Comparison of ENCODE assay signal across 8 cellular contexts in genomic region chr20:49812463-49813304, GRCh38. TPM values are rescaled to one million over a fixed set of nuclear protein-coding genes. Genes with fewer than 3 reads are reported as not detected.
DNase-seq lines count a peak whose midpoint lies in the region; ATAC-seq and TF ChIP-seq lines count a peak whose summit lies in the region.

TSS of gene SLC9A8 (plus strand) at chr20:49812828. CDS start at chr20:49812923, 95 bp downstream.

- H3K27ac ChIP-seq in BLaER1 = peak within 1 kb of the TSS; percentile 77
- H3K27ac ChIP-seq in left lung = peak within 1 kb of the TSS; percentile 93 to 95

- CTCF ChIA-PET in activated CD4-positive, alpha-beta T cell treated with anti-CD3 and anti-CD28 coated beads, Interleukin-2, amount 10 ng/mL, durations not matched to agents 7 days and 5 days (lab: Charles Lee) = interaction anchor here (0.9 to 1.3 kb wide), 4 partner anchors 11 to 202 kb away, joined by 3 to 5 read pairs (median 3); no protein-coding TSS in a partner anchor

- peak within 1 kb of the TSS; percentile 87 for H3K9ac ChIP-seq in BLaER1

- peak within 1 kb of the TSS; percentile 95 for H3K27ac Mint-ChIP-seq in activated CD4-positive, alpha-beta T cell treated with anti-CD3 and anti-CD28 coated beads, Interleukin-2, amount 10 ng/mL, durations not matched to agents 7 days and 5 days

- POLR2A ChIA-PET in activated CD4-positive, alpha-beta T cell treated with anti-CD3 and anti-CD28 coated beads, Interleukin-2, amount 10 ng/mL, durations not matched to agents 7 days and 5 days (lab: Charles Lee) = no interaction called here

- H3K27me3 ChIP-seq in BLaER1 (no peaks in the 10 kb centered on the region), left lung (no peaks in the 10 kb centered on the region)

- intact Hi-C loops in left lung (cut with DNase I) = no loop called here

- H3K27me3 Mint-ChIP-seq in activated CD4-positive, alpha-beta T cell treated with anti-CD3 and anti-CD28 coated beads, Interleukin-2, amount 10 ng/mL, durations not matched to agents 7 days and 5 days = no peaks in the 10 kb centered on the region

- peak; percentile 26 to 30 for TF ChIP-seq CTCF in left lung (IDR thresholded peaks at IDR 0.05)

- peak within 1 kb of the TSS; percentile 91 for H3K4me2 ChIP-seq in BLaER1

- peaks cover 28% of the 10 kb centered on the region for H3K36me3 ChIP-seq in BLaER1
- H3K36me3 ChIP-seq in left lung = peaks cover 0 to 29% of the 10 kb centered on the region in 2 donors

- H4K20me1 ChIP-seq in BLaER1 = no peaks in the 10 kb centered on the region

- peak; percentile 58 for ATAC-seq in HG03457 (IDR thresholded peaks at IDR 0.05; ENCODE audit: unreplicated experiment)
- peak; percentile 95 for ATAC-seq in left lung

- H3K9me3 Mint-ChIP-seq in activated CD4-positive, alpha-beta T cell treated with anti-CD3 and anti-CD28 coated beads, Interleukin-2, amount 10 ng/mL, durations not matched to agents 7 days and 5 days = no peaks in the 10 kb centered on the region

- peak; percentile 58 for DNase-seq in GM19240 (ENCODE audit: insufficient read length, low spot score)
- DNase-seq in NCI-H69 (lab: John Stamatoyannopoulos, UW) = peak; percentile 91
- DNase-seq in activated CD4-positive, alpha-beta T cell treated with anti-CD3 and anti-CD28 coated beads, Interleukin-2, amount 10 ng/mL, durations not matched to agents 7 days and 5 days = peak; percentile 77
- DNase-seq in dedifferentiated amniotic fluid mesenchymal stem cell (ENCODE audit: extremely low spot score) = peak; percentile 77
- peak; percentile 94 for DNase-seq in left lung
- peak; percentile 74 for DNase-seq in stimulated activated CD4-positive, alpha-beta T cell treated with anti-CD3 and anti-CD28 coated beads, Interleukin-2, amount 100 ng/mL, for 4 hours (ENCODE audit: low read depth)

- H3K36me3 Mint-ChIP-seq in activated CD4-positive, alpha-beta T cell treated with anti-CD3 and anti-CD28 coated beads, Interleukin-2, amount 10 ng/mL, durations not matched to agents 7 days and 5 days (ENCODE audit: low read depth) = peaks cover 34% of the 10 kb centered on the region

- H3K4me3 ChIP-seq in BLaER1 (peak within 1 kb of the TSS; percentile 87), left lung (peak within 1 kb of the TSS; percentile 71 to 82)

- H3K9me3 ChIP-seq in BLaER1 (no peaks in the 10 kb centered on the region), left lung (no peaks in the 10 kb centered on the region)

- H3K4me1 Mint-ChIP-seq in activated CD4-positive, alpha-beta T cell treated with anti-CD3 and anti-CD28 coated beads, Interleukin-2, amount 10 ng/mL, durations not matched to agents 7 days and 5 days = peaks cover 43% of the 10 kb centered on the region

- H3K4me3 Mint-ChIP-seq in activated CD4-positive, alpha-beta T cell treated with anti-CD3 and anti-CD28 coated beads, Interleukin-2, amount 10 ng/mL, durations not matched to agents 7 days and 5 days = peak within 1 kb of the TSS; percentile 93

- H3K4me1 ChIP-seq in BLaER1 (peaks cover 24% of the 10 kb centered on the region), left lung (peaks cover 12 to 51% of the 10 kb centered on the region in 2 donors)

RNA-seq across cellular contexts. Expression of gene SLC9A8, which starts in this region (rescaled TPM):
- total RNA-seq in activated CD4-positive, alpha-beta T cell treated with anti-CD3 and anti-CD28 coated beads, Interleukin-2, amount 10 ng/mL, durations not matched to agents 7 days and 5 days = 10 to 100 TPM; 21.4 to 23.1 TPM
- 10 to 100 TPM in 1 of 2 donors, 1 to 10 TPM in 1; 8.4 to 16.7 TPM for total RNA-seq in left lung

Comparison
In these comparisons a context has a peak if more than half of its experiments do, and no peak if none do; other contexts are left out.
1. Peak in every context shown above with its lines: DNase-seq, ATAC-seq, H3K4me3 ChIP-seq and H3K27ac ChIP-seq.